ENCODE assay signal across 10 cellular contexts in the genomic region with DNA sequence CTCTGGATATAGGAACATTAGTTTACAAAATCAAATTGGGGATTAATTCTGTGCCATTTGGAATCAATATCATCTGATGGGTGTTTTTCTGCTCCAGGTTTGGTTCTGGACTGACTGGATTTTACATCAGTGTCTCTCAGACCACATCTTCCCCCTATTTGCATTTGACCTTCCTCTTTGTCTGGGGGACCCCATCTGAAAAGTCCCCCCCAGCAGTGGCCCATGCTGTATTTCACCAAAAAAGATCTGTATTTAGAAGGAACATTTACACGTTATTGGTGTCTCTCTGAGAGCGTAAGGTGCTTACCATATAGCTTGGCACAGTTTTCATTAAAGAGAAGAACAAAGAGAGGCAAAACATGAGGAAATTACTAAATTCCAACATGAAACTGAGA.
"Had no signal": no experiment of that assay in that cellular context is flagged by ENCODE, and none has a peak within 500 bp of the region (broad histone marks: within the 10 kb centered on the region; RNA-seq: fewer than 3 reads in every experiment).

No MANE protein-coding gene starts in this region.

- H3K36me3 ChIP-seq: esophagus muscularis mucosa, left ventricle myocardium inferior, right atrium auricular region, suprapubic skin, tibial artery, upper lobe of right lung had no signal

- FAIRE-seq: TTC549 had no signal

- H3K27me3 ChIP-seq: esophagus muscularis mucosa, foreskin keratinocyte, right atrium auricular region, suprapubic skin, tibial artery, upper lobe of right lung had no signal

- DNase-seq: cortex of kidney, upper lobe of right lung had no signal

- H3K27ac ChIP-seq: esophagus muscularis mucosa, foreskin keratinocyte, suprapubic skin, tibial artery, upper lobe of right lung, VCaP had no signal

- H3K4me3 ChIP-seq: suprapubic skin had no signal

- H3K4me1 ChIP-seq: foreskin keratinocyte had no signal

- H3K9me3 ChIP-seq: esophagus muscularis mucosa, left ventricle myocardium inferior, right atrium auricular region, suprapubic skin, tibial artery, upper lobe of right lung had no signal
